ENCODE assay signal across 3 cellular contexts in the genomic region with DNA sequence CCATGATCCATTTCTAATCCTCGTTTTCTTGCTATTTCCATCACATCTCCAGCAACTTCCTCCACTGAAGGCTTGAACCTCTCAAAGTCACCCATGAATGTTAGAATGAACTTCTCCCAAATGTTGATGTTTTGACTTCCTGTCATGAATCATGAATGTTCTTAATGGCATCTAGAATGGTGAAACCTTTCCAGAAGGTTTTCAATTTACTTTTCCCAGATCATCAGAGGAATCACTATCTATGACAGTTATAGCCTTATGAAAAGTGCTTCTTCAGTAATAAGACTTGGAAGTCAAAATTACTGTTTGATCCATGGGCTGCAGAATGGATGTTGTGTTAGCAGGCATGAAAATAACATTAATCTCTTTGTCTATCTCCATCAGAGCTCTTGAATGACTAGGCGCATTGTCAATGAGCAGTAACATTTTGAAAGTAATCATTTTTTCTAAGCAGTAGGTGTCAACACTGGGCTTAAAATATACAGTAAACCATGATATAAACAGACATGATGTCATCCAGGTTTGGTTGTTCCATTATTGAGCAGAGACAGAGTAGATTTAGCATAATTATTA.
TF ChIP-seq lines count a peak whose summit lies in the region.

No MANE protein-coding gene starts in this region.

TF ChIP-seq in SK-N-SH treated with all-trans-retinoic acid at 6 μM for 48 hours, 23 proteins besides CTCF, POLR2A, EP300 and RAD21:
- no peak for TF ChIP-seq ZC3H10 (CRISPR knock-in tag; IDR thresholded peaks at IDR 0.05)
- TF ChIP-seq, protein P1, sequence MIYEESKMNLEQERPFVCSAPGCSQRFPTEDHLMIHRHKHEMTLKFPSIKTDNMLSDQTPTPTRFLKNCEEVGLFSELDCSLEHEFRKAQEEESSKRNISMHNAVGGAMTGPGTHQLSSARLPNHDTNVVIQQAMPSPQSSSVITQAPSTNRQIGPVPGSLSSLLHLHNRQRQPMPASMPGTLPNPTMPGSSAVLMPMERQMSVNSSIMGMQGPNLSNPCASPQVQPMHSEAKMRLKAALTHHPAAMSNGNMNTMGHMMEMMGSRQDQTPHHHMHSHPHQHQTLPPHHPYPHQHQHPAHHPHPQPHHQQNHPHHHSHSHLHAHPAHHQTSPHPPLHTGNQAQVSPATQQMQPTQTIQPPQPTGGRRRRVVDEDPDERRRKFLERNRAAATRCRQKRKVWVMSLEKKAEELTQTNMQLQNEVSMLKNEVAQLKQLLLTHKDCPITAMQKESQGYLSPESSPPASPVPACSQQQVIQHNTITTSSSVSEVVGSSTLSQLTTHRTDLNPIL (CRISPR knock-in tag; IDR thresholded peaks at IDR 0.05; ENCODE audit: low read depth), result 0 out of 2 replicates have a peak, but pooled peaks have one; percentile 15
- TF ChIP-seq ISL1 (CRISPR knock-in tag; IDR thresholded peaks at IDR 0.05), result no peak

TF ChIP-seq in SK-N-SH, 30 proteins besides CTCF, POLR2A, EP300 and RAD21:
- TF ChIP-seq TCF12 (IDR thresholded peaks at IDR 0.05) (no peak), RCOR1 (IDR thresholded peaks at IDR 0.05; ENCODE audit: low read length) (no peak), MXI1 (IDR thresholded peaks at IDR 0.05; ENCODE audit: low read depth, low read length) (no peak), SIN3A (IDR thresholded peaks at IDR 0.05; ENCODE audit: borderline replicate concordance, low read depth, low read length) (no peak), FOXM1 (IDR thresholded peaks at IDR 0.05; ENCODE audit: low read depth) (no peak), TAF1 (IDR thresholded peaks at IDR 0.05; ENCODE audit: borderline replicate concordance, low read depth, low read length) (no peak), RFX5 (IDR thresholded peaks at IDR 0.05; ENCODE audit: low read length) (no peak)
- TF ChIP-seq, protein P2, sequence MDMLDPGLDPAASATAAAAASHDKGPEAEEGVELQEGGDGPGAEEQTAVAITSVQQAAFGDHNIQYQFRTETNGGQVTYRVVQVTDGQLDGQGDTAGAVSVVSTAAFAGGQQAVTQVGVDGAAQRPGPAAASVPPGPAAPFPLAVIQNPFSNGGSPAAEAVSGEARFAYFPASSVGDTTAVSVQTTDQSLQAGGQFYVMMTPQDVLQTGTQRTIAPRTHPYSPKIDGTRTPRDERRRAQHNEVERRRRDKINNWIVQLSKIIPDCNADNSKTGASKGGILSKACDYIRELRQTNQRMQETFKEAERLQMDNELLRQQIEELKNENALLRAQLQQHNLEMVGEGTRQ (IDR thresholded peaks at IDR 0.05; ENCODE audit: borderline replicate concordance, low read depth, low read length), result no peak
- TF ChIP-seq, protein P3, sequence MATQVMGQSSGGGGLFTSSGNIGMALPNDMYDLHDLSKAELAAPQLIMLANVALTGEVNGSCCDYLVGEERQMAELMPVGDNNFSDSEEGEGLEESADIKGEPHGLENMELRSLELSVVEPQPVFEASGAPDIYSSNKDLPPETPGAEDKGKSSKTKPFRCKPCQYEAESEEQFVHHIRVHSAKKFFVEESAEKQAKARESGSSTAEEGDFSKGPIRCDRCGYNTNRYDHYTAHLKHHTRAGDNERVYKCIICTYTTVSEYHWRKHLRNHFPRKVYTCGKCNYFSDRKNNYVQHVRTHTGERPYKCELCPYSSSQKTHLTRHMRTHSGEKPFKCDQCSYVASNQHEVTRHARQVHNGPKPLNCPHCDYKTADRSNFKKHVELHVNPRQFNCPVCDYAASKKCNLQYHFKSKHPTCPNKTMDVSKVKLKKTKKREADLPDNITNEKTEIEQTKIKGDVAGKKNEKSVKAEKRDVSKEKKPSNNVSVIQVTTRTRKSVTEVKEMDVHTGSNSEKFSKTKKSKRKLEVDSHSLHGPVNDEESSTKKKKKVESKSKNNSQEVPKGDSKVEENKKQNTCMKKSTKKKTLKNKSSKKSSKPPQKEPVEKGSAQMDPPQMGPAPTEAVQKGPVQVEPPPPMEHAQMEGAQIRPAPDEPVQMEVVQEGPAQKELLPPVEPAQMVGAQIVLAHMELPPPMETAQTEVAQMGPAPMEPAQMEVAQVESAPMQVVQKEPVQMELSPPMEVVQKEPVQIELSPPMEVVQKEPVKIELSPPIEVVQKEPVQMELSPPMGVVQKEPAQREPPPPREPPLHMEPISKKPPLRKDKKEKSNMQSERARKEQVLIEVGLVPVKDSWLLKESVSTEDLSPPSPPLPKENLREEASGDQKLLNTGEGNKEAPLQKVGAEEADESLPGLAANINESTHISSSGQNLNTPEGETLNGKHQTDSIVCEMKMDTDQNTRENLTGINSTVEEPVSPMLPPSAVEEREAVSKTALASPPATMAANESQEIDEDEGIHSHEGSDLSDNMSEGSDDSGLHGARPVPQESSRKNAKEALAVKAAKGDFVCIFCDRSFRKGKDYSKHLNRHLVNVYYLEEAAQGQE (IDR thresholded peaks at IDR 0.05; ENCODE audit: low read depth, low read length), result no peak
- TF ChIP-seq, protein P4, sequence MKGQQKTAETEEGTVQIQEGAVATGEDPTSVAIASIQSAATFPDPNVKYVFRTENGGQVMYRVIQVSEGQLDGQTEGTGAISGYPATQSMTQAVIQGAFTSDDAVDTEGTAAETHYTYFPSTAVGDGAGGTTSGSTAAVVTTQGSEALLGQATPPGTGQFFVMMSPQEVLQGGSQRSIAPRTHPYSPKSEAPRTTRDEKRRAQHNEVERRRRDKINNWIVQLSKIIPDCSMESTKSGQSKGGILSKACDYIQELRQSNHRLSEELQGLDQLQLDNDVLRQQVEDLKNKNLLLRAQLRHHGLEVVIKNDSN (IDR thresholded peaks at IDR 0.05; ENCODE audit: borderline replicate concordance, low read depth), result no peak
- TF ChIP-seq, protein P5, sequence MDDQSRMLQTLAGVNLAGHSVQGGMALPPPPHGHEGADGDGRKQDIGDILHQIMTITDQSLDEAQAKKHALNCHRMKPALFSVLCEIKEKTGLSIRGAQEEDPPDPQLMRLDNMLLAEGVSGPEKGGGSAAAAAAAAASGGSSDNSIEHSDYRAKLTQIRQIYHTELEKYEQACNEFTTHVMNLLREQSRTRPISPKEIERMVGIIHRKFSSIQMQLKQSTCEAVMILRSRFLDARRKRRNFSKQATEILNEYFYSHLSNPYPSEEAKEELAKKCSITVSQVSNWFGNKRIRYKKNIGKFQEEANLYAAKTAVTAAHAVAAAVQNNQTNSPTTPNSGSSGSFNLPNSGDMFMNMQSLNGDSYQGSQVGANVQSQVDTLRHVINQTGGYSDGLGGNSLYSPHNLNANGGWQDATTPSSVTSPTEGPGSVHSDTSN (IDR thresholded peaks at IDR 0.05), result no peak

TF ChIP-seq in neural cell, 6 proteins besides CTCF, POLR2A, EP300 and RAD21:
- TF ChIP-seq POLR2AphosphoS5 (IDR thresholded peaks at IDR 0.05) (peak; percentile 55), TAF1 (IDR thresholded peaks at IDR 0.05; ENCODE audit: low read depth) (no peak), EZH2 (IDR thresholded peaks at IDR 0.05; ENCODE audit: borderline replicate concordance, insufficient read depth, low read length, poor library complexity, severe bottlenecking) (no peak), MXI1 (conservative IDR thresholded peaks at IDR 0.05; ENCODE audit: poor library complexity, severe bottlenecking) (no peak), SMC3 (conservative IDR thresholded peaks at IDR 0.05; ENCODE audit: poor library complexity) (no peak)
- TF ChIP-seq, protein P3 (IDR thresholded peaks at IDR 0.05; ENCODE audit: borderline replicate concordance), result peak; percentile 94
